In the genomic region with DNA sequence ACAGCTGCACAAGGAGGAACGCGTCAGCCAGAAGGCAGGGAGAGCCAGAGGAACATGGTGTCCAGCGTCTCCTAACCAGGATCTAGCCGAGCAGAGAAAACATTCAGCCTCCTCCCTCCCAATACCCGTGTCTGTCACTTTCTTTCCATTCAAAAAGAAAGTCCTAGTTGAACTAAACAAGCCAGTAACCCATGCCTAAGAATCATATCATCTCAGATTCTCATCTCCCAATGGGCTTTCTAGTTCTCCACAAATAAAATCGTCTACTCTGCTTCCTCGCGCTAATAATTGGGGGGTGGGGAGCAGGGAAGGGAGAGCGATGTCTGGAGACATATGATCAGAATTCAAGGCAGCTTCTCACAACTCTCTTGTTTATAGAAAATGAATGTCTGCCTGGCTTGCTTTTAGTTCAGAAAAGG, we compare ENCODE assay signal across 29 cellular contexts. TPM values are rescaled to one million over a fixed set of nuclear protein-coding genes. Genes with fewer than 3 reads are reported as not detected.
A peak's percentile ranks its signal among the peaks of the same experiment; 100 is the strongest.
DNase-seq lines count a peak whose midpoint lies in the region; ATAC-seq and TF ChIP-seq lines count a peak whose summit lies in the region.
"Had no signal": no experiment of that assay in that cellular context is flagged by ENCODE, and none has a peak within 500 bp of the region (broad histone marks: within the 10 kb centered on the region; RNA-seq: fewer than 3 reads in every experiment).

No MANE protein-coding gene starts in this region.

- peak overlapping the region; percentile 78 to 94 for H3K27ac ChIP-seq in left lung
- H3K27ac ChIP-seq: BLaER1, epithelial cell of prostate, right atrium auricular region had no signal

- peaks cover 91 to 98% of the 10 kb centered on the region in 2 donors for H3K27me3 ChIP-seq in left lung

- no peaks in the 10 kb centered on the region for H3K36me3 ChIP-seq in left lung
- H3K36me3 ChIP-seq: BLaER1, right atrium auricular region had no signal

- ATAC-seq in left lung (no peak), GM21723 (IDR thresholded peaks at IDR 0.05; ENCODE audit: unreplicated experiment) (no peak)
- ATAC-seq: left lobe of liver; stimulated activated naive B cell treated with anti-CD40 and anti-IgM and Interleukin-4, amounts not matched to agents 10 μg/mL and 1 μg/mL and 100 μg/mL, for 72 hours had no signal

- H3K9me3 Mint-ChIP-seq in activated T-helper 1 cell treated with anti-CD3 and anti-CD28 coated beads, Interleukin-12 subunit alpha, Interleukin-12 subunit beta, Interleukin-2, Interleukin-4 antibody, amounts not matched to agents 30 ng/mL and 10 ng/mL and 1 ng/mL, durations not matched to agents 14 hours and 24 hours and 36 hours = no peaks in the 10 kb centered on the region

- DNase-seq in DMS79 (lab: John Stamatoyannopoulos, UW) (peak; percentile 67), Daoy (ENCODE audit: low read depth) (peak; percentile 51), NCI-H345 treated with DMSO at 0.1 percent for 48 hours (lab: John Stamatoyannopoulos, UW; ENCODE audit: unreplicated experiment) (peak; percentile 59), left lung (no peak), NCI-H1930 (lab: John Stamatoyannopoulos, UW) (no peak), SW480 (ENCODE audit: low spot score) (no peak)
- no peak for DNase-seq in activated T-helper 1 cell treated with anti-CD3 and anti-CD28 coated beads, Interleukin-12 subunit alpha, Interleukin-12 subunit beta, Interleukin-2, Interleukin-4 antibody, amounts not matched to agents 30 ng/mL and 10 ng/mL and 1 ng/mL, durations not matched to agents 14 hours and 24 hours and 36 hours (ENCODE audit: low spot score)
- DNase-seq: activated B cell treated with CpG ODN at 0.5 μM for 24 hours; activated CD4-positive, alpha-beta T cell treated with anti-CD3 and anti-CD28 coated beads, Interleukin-2, amount 50 U/mL, for 1 hour; activated effector memory CD4-positive, alpha-beta T cell treated with anti-CD3 and anti-CD28 coated beads, Interleukin-2, amount 50 U/mL, for 16 hours; activated T-cell treated with anti-CD3 and anti-CD28 coated beads, Interleukin-2, amount 50 U/mL, for 1 hour; GOT3; KBM-7; naive B cell; NCI-H1436; NCI-H2171 treated with DMSO at 0.1 percent for 48 hours; small intestine; stimulated activated naive B cell treated with anti-CD40 and anti-IgM and Interleukin-4, amounts not matched to agents 10 μg/mL and 1 μg/mL and 100 μg/mL, for 72 hours; substantia nigra had no signal

- H3K9me3 ChIP-seq in left lung = no peaks in the 10 kb centered on the region
- H3K9me3 ChIP-seq: right atrium auricular region had no signal

- no peaks in the 10 kb centered on the region for H3K4me1 ChIP-seq in left lung
- H3K4me1 ChIP-seq: BLaER1 had no signal

- H3K27ac Mint-ChIP-seq in activated T-helper 1 cell treated with anti-CD3 and anti-CD28 coated beads, Interleukin-12 subunit alpha, Interleukin-12 subunit beta, Interleukin-2, Interleukin-4 antibody, amounts not matched to agents 30 ng/mL and 10 ng/mL and 1 ng/mL, durations not matched to agents 14 hours and 24 hours and 36 hours = no peak overlapping the region
- H3K27ac Mint-ChIP-seq: activated B cell treated with CpG ODN at 0.5 μM for 24 hours; activated naive CD8-positive, alpha-beta T cell; naive B cell; stimulated activated naive B cell treated with anti-CD40 and anti-IgM and Interleukin-4, amounts not matched to agents 10 μg/mL and 1 μg/mL and 100 μg/mL, for 72 hours; T-helper 1 cell treated with Interleukin-12 subunit alpha and Interleukin-12 subunit beta and Interleukin-4 antibody, amounts not matched to agents 30 μg/mL and 1 μg/mL, for 36 hours had no signal

- peaks cover 83% of the 10 kb centered on the region for H3K27me3 Mint-ChIP-seq in activated T-helper 1 cell treated with anti-CD3 and anti-CD28 coated beads, Interleukin-12 subunit alpha, Interleukin-12 subunit beta, Interleukin-2, Interleukin-4 antibody, amounts not matched to agents 30 ng/mL and 10 ng/mL and 1 ng/mL, durations not matched to agents 14 hours and 24 hours and 36 hours (ENCODE audit: insufficient read depth)

- H3K4me3 Mint-ChIP-seq in activated T-helper 1 cell treated with anti-CD3 and anti-CD28 coated beads, Interleukin-12 subunit alpha, Interleukin-12 subunit beta, Interleukin-2, Interleukin-4 antibody, amounts not matched to agents 30 ng/mL and 10 ng/mL and 1 ng/mL, durations not matched to agents 14 hours and 24 hours and 36 hours = no peak overlapping the region
- H3K4me3 Mint-ChIP-seq: activated B cell treated with CpG ODN at 0.5 μM for 24 hours; activated naive CD8-positive, alpha-beta T cell; stimulated activated naive B cell treated with anti-CD40 and anti-IgM and Interleukin-4, amounts not matched to agents 10 μg/mL and 1 μg/mL and 100 μg/mL, for 72 hours; T-helper 1 cell treated with Interleukin-12 subunit alpha and Interleukin-12 subunit beta and Interleukin-4 antibody, amounts not matched to agents 30 μg/mL and 1 μg/mL, for 36 hours had no signal

- TF ChIP-seq CTCF in left lung (IDR thresholded peaks at IDR 0.05) = no peak

- no peaks in the 10 kb centered on the region for H3K4me1 Mint-ChIP-seq in activated T-helper 1 cell treated with anti-CD3 and anti-CD28 coated beads, Interleukin-12 subunit alpha, Interleukin-12 subunit beta, Interleukin-2, Interleukin-4 antibody, amounts not matched to agents 30 ng/mL and 10 ng/mL and 1 ng/mL, durations not matched to agents 14 hours and 24 hours and 36 hours (ENCODE audit: low read depth)
- H3K4me1 Mint-ChIP-seq: activated B cell treated with CpG ODN at 0.5 μM for 24 hours; stimulated activated naive B cell treated with anti-CD40 and anti-IgM and Interleukin-4, amounts not matched to agents 10 μg/mL and 1 μg/mL and 100 μg/mL, for 72 hours had no signal

- intact Hi-C loops in left lung (cut with DNase I) = no loop called here
- intact Hi-C loops in activated T-helper 1 cell treated with anti-CD3 and anti-CD28 coated beads, Interleukin-12 subunit alpha, Interleukin-12 subunit beta, Interleukin-2, Interleukin-4 antibody, amounts not matched to agents 30 ng/mL and 10 ng/mL and 1 ng/mL, durations not matched to agents 14 hours and 24 hours and 36 hours (cut with micrococcal nuclease) = no loop called here

- H3K4me3 ChIP-seq in left lung = peak overlapping the region; percentile 27 to 38
- H3K4me3 ChIP-seq: BLaER1, right atrium auricular region had no signal

- peaks cover 4% of the 10 kb centered on the region for H3K36me3 Mint-ChIP-seq in activated T-helper 1 cell treated with anti-CD3 and anti-CD28 coated beads, Interleukin-12 subunit alpha, Interleukin-12 subunit beta, Interleukin-2, Interleukin-4 antibody, amounts not matched to agents 30 ng/mL and 10 ng/mL and 1 ng/mL, durations not matched to agents 14 hours and 24 hours and 36 hours (ENCODE audit: low read depth)

RNA-seq across cellular contexts. Expression of a gene that starts 7.4 kb away (rescaled TPM):
- total RNA-seq in Daoy (2014; rRNA removed; shearing (Covaris generic)) = 4.7 and 5.1 TPM in 2 replicates
- 100 to 1,000 TPM; 133 to 251 TPM for total RNA-seq in left lung
- total RNA-seq in activated T-helper 1 cell treated with anti-CD3 and anti-CD28 coated beads, Interleukin-12 subunit alpha, Interleukin-12 subunit beta, Interleukin-2, Interleukin-4 antibody, amounts not matched to agents 30 ng/mL and 10 ng/mL and 1 ng/mL, durations not matched to agents 14 hours and 24 hours and 36 hours = not detected in 2 replicates
- total RNA-seq: activated B cell treated with CpG ODN at 0.5 μM for 24 hours, glomerular endothelial cell, OCI-LY7, right atrium auricular region, urinary bladder had no signal

Comparison
In these comparisons a context has a peak if more than half of its experiments do, and no peak if none do; other contexts are left out.
1. DNase-seq: peak in DMS79 (single experiment), Daoy (single experiment) and NCI-H345 treated with DMSO at 0.1 percent for 48 hours (single experiment); none in left lung (0 of 2), NCI-H1930 (0 of 2), activated T-helper 1 cell treated with anti-CD3 and anti-CD28 coated beads, Interleukin-12 subunit alpha, Interleukin-12 subunit beta, Interleukin-2, Interleukin-4 antibody, amounts not matched to agents 30 ng/mL and 10 ng/mL and 1 ng/mL, durations not matched to agents 14 hours and 24 hours and 36 hours (single experiment) and SW480 (single experiment).
2. RNA of a gene that starts 7.4 kb away (total RNA-seq): 133 to 251 TPM in left lung; 4.7 to 5.1 TPM in Daoy and not detected in activated T-helper 1 cell treated with anti-CD3 and anti-CD28 coated beads, Interleukin-12 subunit alpha, Interleukin-12 subunit beta, Interleukin-2, Interleukin-4 antibody, amounts not matched to agents 30 ng/mL and 10 ng/mL and 1 ng/mL, durations not matched to agents 14 hours and 24 hours and 36 hours; every median in the first group is over 10 times any median in the second.